In genomic region chr17:6426356-6427101, GRCh38 we compare ENCODE assay signal across 14 cellular contexts. TPM values are rescaled to one million over a fixed set of nuclear protein-coding genes. Genes with fewer than 3 reads are reported as not detected.
"Had no signal": no experiment of that assay in that cellular context is flagged by ENCODE, and none has a peak within 500 bp of the region (broad histone marks: within the 10 kb centered on the region; RNA-seq: fewer than 3 reads in every experiment).

No MANE protein-coding gene starts in this region.

- H3K27ac ChIP-seq: adrenal gland, body of pancreas, colonic mucosa, dorsolateral prefrontal cortex, tibial nerve had no signal

- H3K4me3 ChIP-seq: adrenal gland, body of pancreas, colonic mucosa, dorsolateral prefrontal cortex, tibial nerve had no signal

- H3K27me3 ChIP-seq: adrenal gland, body of pancreas, colonic mucosa, dorsolateral prefrontal cortex, tibial nerve had no signal

- H3K4me1 ChIP-seq: body of pancreas, colonic mucosa had no signal

- DNase-seq: activated CD4-positive, CD25-positive, alpha-beta regulatory T cell; activated T-cell treated with anti-CD3 and anti-CD28 coated beads for 4 hours; adrenal gland; body of pancreas; colonic mucosa; dorsolateral prefrontal cortex; endodermal cell; head of caudate nucleus; midbrain; occipital lobe; right cardiac atrium had no signal

- H3K9me3 ChIP-seq: adrenal gland, body of pancreas, colonic mucosa had no signal

- H3K36me3 ChIP-seq: adrenal gland, colonic mucosa, tibial nerve had no signal

RNA-seq across cellular contexts. Expression of gene AIPL1, which starts 8.4 kb away (rescaled TPM):
- polyA plus RNA-seq: adrenal gland; naive thymus-derived CD4-positive, alpha-beta T cell; neural cell; right cardiac atrium had no signal
